Comparison of ENCODE assay signal across 23 cellular contexts in genomic region chr15:62901087-62901486, GRCh38.
DNase-seq lines count a peak whose midpoint lies in the region; ATAC-seq and TF ChIP-seq lines count a peak whose summit lies in the region.
"Had no signal": no experiment of that assay in that cellular context is flagged by ENCODE, and none has a peak within 500 bp of the region (broad histone marks: within the 10 kb centered on the region; RNA-seq: fewer than 3 reads in every experiment).

No MANE protein-coding gene starts in this region.

- WGBS in gastroesophageal sphincter (ENCODE audit: low coverage in 1 of 2), 2 donors: 58% methylated on average over 13 of the region's 14 CpGs; no CpG with 5 or more reads in 1 of the 2 donors

- H3K27ac Mint-ChIP-seq in nephron progenitor cell: peak overlapping the region; percentile 86
- H3K27ac Mint-ChIP-seq: activated CD4-positive, alpha-beta memory T cell treated with anti-CD3 and anti-CD28 coated beads, Interleukin-2, amount 10 ng/mL, durations not matched to agents 7 days and 5 days; IgD-negative memory B cell; stimulated activated naive CD8-positive, alpha-beta T cell treated with anti-CD3 and anti-CD28 coated beads, Interleukin-15, Interleukin-2, amounts not matched to agents 100 ng/mL and 50 ng/mL, for 24 hours had no signal

- CTCF ChIA-PET in PC-9 (lab: Charles Lee): no interaction called here

- H2AFZ ChIP-seq in PC-9: no peak overlapping the region

- no peak for ATAC-seq in gastroesophageal sphincter
- no peak for ATAC-seq in GM19397 (IDR thresholded peaks at IDR 0.05; ENCODE audit: unreplicated experiment)

- DNase-seq in PC-9: no peak
- no peak for DNase-seq in nephron progenitor cell
- DNase-seq in NCI-H69 (lab: John Stamatoyannopoulos, UW): no peak
- no peak for DNase-seq in T-helper 2 cell
- DNase-seq in NOMO-1 treated with DMSO at 0.1 percent for 48 hours (lab: John Stamatoyannopoulos, UW; ENCODE audit: unreplicated experiment): no peak
- DNase-seq: activated CD4-positive, alpha-beta memory T cell treated with anti-CD3 and anti-CD28 coated beads, Interleukin-2, amount 10 ng/mL, durations not matched to agents 7 days and 5 days; activated effector memory CD4-positive, alpha-beta T cell treated with anti-CD3 and anti-CD28 coated beads, Interleukin-2, amount 50 U/mL, for 16 hours; activated T-cell treated with anti-CD3 and anti-CD28 coated beads for 4 hours; brain microvascular endothelial cell; C1 segment of cervical spinal cord; EL; glutamatergic neuron; left cardiac atrium; NCI-H1417; NCI-H510A treated with DMSO at 0.1 percent for 48 hours; T1000; upper lobe of left lung had no signal

- no peaks in the 10 kb centered on the region for H4K20me1 ChIP-seq in PC-9 (ENCODE audit: insufficient read depth)

- no peaks in the 10 kb centered on the region for H3K9me2 ChIP-seq in PC-9 (ENCODE audit: insufficient read depth)

- TF ChIP-seq EP300 in gastroesophageal sphincter (IDR thresholded peaks at IDR 0.05): peak; percentile 18

- POLR2A ChIA-PET in PC-9 (lab: Charles Lee; ENCODE audit: unreplicated experiment): no interaction called here

- H3K4me2 ChIP-seq in PC-9: peak overlapping the region; percentile 33

- H3K9ac ChIP-seq in stomach smooth muscle (ENCODE audit: low read length in 2 of 2): peak overlapping the region; percentile 36 to 56

- TF ChIP-seq POLR2A in gastroesophageal sphincter (IDR thresholded peaks at IDR 0.05): peak in 1 of 2 donors; percentile 23

- no peaks in the 10 kb centered on the region for H3K36me3 Mint-ChIP-seq in nephron progenitor cell (ENCODE audit: low read depth)
- H3K36me3 Mint-ChIP-seq: IgD-negative memory B cell, mesothelial cell of epicardium had no signal

- no peaks in the 10 kb centered on the region for H3K36me3 ChIP-seq in PC-9 (ENCODE audit: low read depth)
- no peaks in the 10 kb centered on the region for H3K36me3 ChIP-seq in gastroesophageal sphincter
- no peaks in the 10 kb centered on the region for H3K36me3 ChIP-seq in stomach smooth muscle (ENCODE audit: control insufficient read depth in 2 of 2, insufficient read depth in 2 of 2, low read length in 2 of 2)
- H3K36me3 ChIP-seq: brain microvascular endothelial cell, upper lobe of left lung had no signal

- H3K27me3 Mint-ChIP-seq in nephron progenitor cell (ENCODE audit: low read depth, poor library complexity): no peaks in the 10 kb centered on the region
- H3K27me3 Mint-ChIP-seq: activated CD4-positive, alpha-beta memory T cell treated with anti-CD3 and anti-CD28 coated beads, Interleukin-2, amount 10 ng/mL, durations not matched to agents 7 days and 5 days had no signal

- H3K4me3 Mint-ChIP-seq in nephron progenitor cell: no peak overlapping the region
- H3K4me3 Mint-ChIP-seq: activated CD4-positive, alpha-beta memory T cell treated with anti-CD3 and anti-CD28 coated beads, Interleukin-2, amount 10 ng/mL, durations not matched to agents 7 days and 5 days; IgD-negative memory B cell; mesothelial cell of epicardium; stimulated activated naive CD8-positive, alpha-beta T cell treated with anti-CD3 and anti-CD28 coated beads, Interleukin-15, Interleukin-2, amounts not matched to agents 100 ng/mL and 50 ng/mL, for 24 hours had no signal

- H3F3A ChIP-seq in PC-9 (ENCODE audit: insufficient read depth, low read depth): peaks cover 28% of the 10 kb centered on the region

- intact Hi-C loops in PC-9 (cut with micrococcal nuclease; ENCODE audit: unreplicated experiment): no loop called here

- peaks cover 45% of the 10 kb centered on the region for H3K4me1 ChIP-seq in PC-9 (replicated peaks; ENCODE audit: insufficient read depth)
- peaks cover 15 to 95% (median 18%) of the 10 kb centered on the region in 3 donors for H3K4me1 ChIP-seq in gastroesophageal sphincter
- H3K4me1 ChIP-seq in stomach smooth muscle (ENCODE audit: control insufficient read depth, insufficient read depth, low read length): peaks cover 66% of the 10 kb centered on the region

- no peaks in the 10 kb centered on the region for H3K9me3 Mint-ChIP-seq in nephron progenitor cell
- H3K9me3 Mint-ChIP-seq: activated CD4-positive, alpha-beta memory T cell treated with anti-CD3 and anti-CD28 coated beads, Interleukin-2, amount 10 ng/mL, durations not matched to agents 7 days and 5 days; IgD-negative memory B cell; mesothelial cell of epicardium; stimulated activated naive CD8-positive, alpha-beta T cell treated with anti-CD3 and anti-CD28 coated beads, Interleukin-15, Interleukin-2, amounts not matched to agents 100 ng/mL and 50 ng/mL, for 24 hours had no signal

- peak overlapping the region; percentile 80 for H3K27ac ChIP-seq in PC-9
- H3K27ac ChIP-seq in gastroesophageal sphincter: peak overlapping the region; percentile 89 to 96 (median 95)
- peak overlapping the region; percentile 100 for H3K27ac ChIP-seq in stomach smooth muscle (ENCODE audit: low read length)
- H3K27ac ChIP-seq: brain microvascular endothelial cell, upper lobe of left lung had no signal

- no peaks in the 10 kb centered on the region for H3K9me3 ChIP-seq in PC-9 (ENCODE audit: insufficient read depth, low read depth)
- no peaks in the 10 kb centered on the region for H3K9me3 ChIP-seq in gastroesophageal sphincter
- H3K9me3 ChIP-seq in stomach smooth muscle (ENCODE audit: control insufficient read depth in 2 of 2, low read length in 2 of 2): no peaks in the 10 kb centered on the region
- H3K9me3 ChIP-seq: upper lobe of left lung had no signal

- H3K79me2 ChIP-seq in PC-9 (ENCODE audit: low read depth): no peaks in the 10 kb centered on the region

- H3K4me3 ChIP-seq in PC-9: no peak overlapping the region
- H3K4me3 ChIP-seq in gastroesophageal sphincter: no peak overlapping the region
- peak overlapping the region in 1 of 2 donors; percentile 13 for H3K4me3 ChIP-seq in stomach smooth muscle (ENCODE audit: low read length in 2 of 2)
- H3K4me3 ChIP-seq: upper lobe of left lung had no signal

- peaks cover 66% of the 10 kb centered on the region for H3K4me1 Mint-ChIP-seq in nephron progenitor cell
- H3K4me1 Mint-ChIP-seq: activated CD4-positive, alpha-beta memory T cell treated with anti-CD3 and anti-CD28 coated beads, Interleukin-2, amount 10 ng/mL, durations not matched to agents 7 days and 5 days; IgD-negative memory B cell had no signal

- H3K27me3 ChIP-seq in PC-9 (ENCODE audit: insufficient read depth, low read depth) (no peaks in the 10 kb centered on the region), gastroesophageal sphincter (no peaks in the 10 kb centered on the region), stomach smooth muscle (ENCODE audit: control insufficient read depth in 1 of 2, insufficient read depth in 2 of 2, low read length in 2 of 2) (no peaks in the 10 kb centered on the region)
- H3K27me3 ChIP-seq: brain microvascular endothelial cell, upper lobe of left lung had no signal

- BruUV-seq in PC-9 (replicated peaks; lab: Mats Ljungman, UMichigan): no TSS peak

- TF ChIP-seq CTCF in PC-9 (conservative IDR thresholded peaks at IDR 0.05): no peak
- TF ChIP-seq CTCF in gastroesophageal sphincter (IDR thresholded peaks at IDR 0.05): no peak
- TF ChIP-seq CTCF in nephron progenitor cell (IDR thresholded peaks at IDR 0.05): no peak
